8 cellular contexts compared by ENCODE assay signal in the genomic region with DNA sequence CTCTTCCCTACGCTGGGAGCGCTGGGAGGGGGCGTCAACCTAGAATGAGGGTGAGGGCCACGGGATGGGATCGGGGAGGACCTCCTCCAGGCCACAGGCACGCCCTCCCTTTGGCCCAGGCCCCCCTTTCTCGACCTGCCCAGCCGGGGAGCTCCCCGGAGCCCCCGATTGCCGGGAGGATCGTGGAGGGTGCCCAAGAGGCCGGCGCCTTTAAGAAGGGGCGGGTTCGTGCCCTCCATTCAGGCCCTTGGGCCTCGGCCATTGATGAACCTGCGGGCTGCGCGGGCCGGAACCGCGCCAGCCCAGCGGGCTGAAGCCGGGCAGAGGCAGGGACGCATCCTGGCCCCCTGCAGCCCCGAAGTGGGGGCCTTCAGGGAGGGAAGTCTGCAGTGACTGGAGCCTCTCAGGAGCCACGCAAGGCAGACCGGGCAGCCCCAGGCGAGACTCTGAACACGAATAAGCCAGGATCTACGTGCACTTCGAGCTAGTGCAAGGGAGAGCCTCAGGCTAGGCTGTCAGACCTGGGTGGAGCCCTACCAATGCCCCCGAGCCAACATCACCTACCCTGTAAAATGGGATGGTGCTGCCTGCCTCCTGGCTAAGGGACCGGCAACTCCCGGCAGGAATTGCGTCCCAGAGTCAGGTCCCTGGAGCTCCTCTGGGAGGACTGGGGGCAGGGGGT. TPM values are rescaled to one million over a fixed set of nuclear protein-coding genes. Genes with fewer than 3 reads are reported as not detected.
DNase-seq lines count a peak whose midpoint lies in the region; ATAC-seq, FAIRE-seq and TF ChIP-seq lines count a peak whose summit lies in the region.

No MANE protein-coding gene starts in this region.

- H3K27me3 ChIP-seq in ACC112 (ENCODE audit: insufficient read depth, low read length) (no peaks in the 10 kb centered on the region), small intestine (ENCODE audit: control insufficient read depth in 2 of 2, insufficient read depth in 2 of 2, low read length in 2 of 2) (no peaks in the 10 kb centered on the region)

- peak overlapping the region; percentile 83 for H2AFZ ChIP-seq in ACC112 (ENCODE audit: low read length, unreplicated experiment)

- H3K4me3 ChIP-seq in ACC112 (ENCODE audit: low read depth, low read length) (peak overlapping the region; percentile 79), GM12864 (ENCODE audit: low read depth, low read length) (peak overlapping the region; percentile 96), astrocyte of the cerebellum (ENCODE audit: low read depth, low read length) (peak overlapping the region; percentile 67), small intestine (ENCODE audit: low read depth in 1 of 2, low read length in 2 of 2) (peak overlapping the region; percentile 59 to 85)

- no peak for TF ChIP-seq CTCF in GM12864 (IDR thresholded peaks at IDR 0.05; ENCODE audit: low read depth, low read length, missing control alignments)
- no peak for TF ChIP-seq CTCF in astrocyte of the cerebellum (IDR thresholded peaks at IDR 0.05; ENCODE audit: low read depth, low read length, missing control alignments)

- no peak for FAIRE-seq in small intestine (lab: Jason Lieb, UNC)

- no peak overlapping the region for H3K27ac ChIP-seq in ACC112 (ENCODE audit: low read depth, low read length)
- no peak overlapping the region for H3K27ac ChIP-seq in small intestine (ENCODE audit: low read depth in 1 of 2, low read length in 1 of 2)

- DNase-seq in GM12864 (ENCODE audit: low read depth), result no peak
- DNase-seq in NCI-H2196 treated with DMSO at 0.1 percent for 48 hours (lab: John Stamatoyannopoulos, UW; ENCODE audit: unreplicated experiment), result peak; percentile 5
- DNase-seq in astrocyte of the cerebellum (ENCODE audit: low read depth), result no peak
- DNase-seq in iPS-NIHi11 (ENCODE audit: low spot score), result peak; percentile 50
- peak; percentile 27 for DNase-seq in small intestine
- no peak for DNase-seq in H4 (ENCODE audit: low spot score)

- in situ Hi-C loops in astrocyte of the cerebellum (cut with HindIII; ENCODE audit: low sequenced_read_pairs), result loop anchor here (10.0 kb wide), 1 partner anchor 127 kb away; no protein-coding TSS in a partner anchor

- WGBS in small intestine, 3 donors, result 1 to 2% (median 1%) methylated on average over 34 to 37 of the region's 37 CpGs

- H3K36me3 ChIP-seq in ACC112 (ENCODE audit: insufficient read depth, low read length) (no peaks in the 10 kb centered on the region), small intestine (ENCODE audit: control insufficient read depth in 2 of 2, insufficient read depth in 2 of 2, low read length in 2 of 2) (no peaks in the 10 kb centered on the region)

- H3K9me3 ChIP-seq in small intestine (ENCODE audit: control insufficient read depth, low read depth), result no peaks in the 10 kb centered on the region

- H3K4me1 ChIP-seq in ACC112 (ENCODE audit: control insufficient read depth, insufficient read depth, low read length, unreplicated experiment) (peaks cover 4% of the 10 kb centered on the region), small intestine (ENCODE audit: control insufficient read depth in 2 of 2, insufficient read depth in 1 of 2, low read depth in 1 of 2, low read length in 1 of 2) (no peaks in the 10 kb centered on the region)

- H3K79me2 ChIP-seq in ACC112 (ENCODE audit: control insufficient read depth, insufficient read depth, low read length, unreplicated experiment), result no peaks in the 10 kb centered on the region

- no peak for ATAC-seq in HG03571 (IDR thresholded peaks at IDR 0.05; ENCODE audit: unreplicated experiment)

RNA-seq across cellular contexts. Expression of a gene that starts 0.9 kb away (rescaled TPM):
- 1 to 10 TPM in 2 of 3 donors, under 1 TPM in 1; 0.67 to 2.5 (median 1.6) TPM for polyA plus RNA-seq in small intestine
- 1.8 and 3.3 TPM in 2 replicates for total RNA-seq in H4 (2014; rRNA removed; shearing (Covaris generic))

Comparison
In these comparisons a context has a peak if more than half of its experiments do, and no peak if none do; other contexts are left out.
1. DNase-seq: peak in NCI-H2196 treated with DMSO at 0.1 percent for 48 hours (single experiment), iPS-NIHi11 (single experiment) and small intestine (single experiment); none in GM12864 (single experiment), astrocyte of the cerebellum (single experiment) and H4 (single experiment).
2. Peak in every context shown above with its lines, with median percentiles within 50 percentile points of each other: H3K4me3 ChIP-seq.